In the genomic region with DNA sequence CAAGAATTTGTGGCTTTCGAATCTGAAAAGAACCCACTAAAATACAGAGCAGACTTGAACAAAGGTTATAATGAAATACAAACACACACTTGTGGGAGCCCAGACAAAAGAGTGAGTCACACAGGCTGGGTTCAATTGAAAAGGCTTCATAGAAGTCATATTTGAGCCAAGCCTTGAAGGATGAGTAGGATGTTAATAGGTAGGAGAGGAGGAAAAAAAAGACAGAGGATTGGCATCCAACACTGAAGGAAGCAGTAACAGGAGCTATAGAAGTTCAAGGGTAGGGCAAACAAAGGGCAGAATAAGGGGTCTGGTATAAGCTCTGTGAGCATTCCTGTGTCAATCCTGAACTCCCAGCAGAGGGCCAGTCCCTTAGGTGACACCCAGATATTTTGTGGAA, we compare ENCODE assay signal across 8 cellular contexts.
DNase-seq lines count a peak whose midpoint lies in the region; ATAC-seq and TF ChIP-seq lines count a peak whose summit lies in the region.

No MANE protein-coding gene starts in this region.

- H3F3A ChIP-seq in smooth muscle cell (ENCODE audit: low read depth): no peaks in the 10 kb centered on the region

- no peaks in the 10 kb centered on the region for H3K9me3 ChIP-seq in smooth muscle cell (replicated peaks; ENCODE audit: low read depth)

- no peaks in the 10 kb centered on the region for H3K4me1 ChIP-seq in smooth muscle cell (ENCODE audit: low read depth)

- H3K4me2 ChIP-seq in smooth muscle cell: no peak overlapping the region

- no peak for ATAC-seq in HG03097 (IDR thresholded peaks at IDR 0.05; ENCODE audit: low FRiP score, unreplicated experiment)

- H4K20me1 ChIP-seq in smooth muscle cell (ENCODE audit: low read depth): no peaks in the 10 kb centered on the region

- H2AFZ ChIP-seq in smooth muscle cell (ENCODE audit: low read depth): no peak overlapping the region

- no peak overlapping the region for H3K4me3 ChIP-seq in epithelial cell of proximal tubule (ENCODE audit: low read depth, low read length)
- no peak overlapping the region for H3K4me3 ChIP-seq in smooth muscle cell

- H3K9ac ChIP-seq in smooth muscle cell (ENCODE audit: low read depth): no peak overlapping the region

- peak overlapping the region; percentile 62 for H3K27ac ChIP-seq in smooth muscle cell (ENCODE audit: low read depth)

- H3K79me2 ChIP-seq in smooth muscle cell (ENCODE audit: low read depth): peaks cover 4% of the 10 kb centered on the region

- no peaks in the 10 kb centered on the region for H3K27me3 ChIP-seq in smooth muscle cell (ENCODE audit: low read depth)

- peak; percentile 9 to 19 for DNase-seq in SHP77 (lab: John Stamatoyannopoulos, UW)
- no peak for DNase-seq in SHP77 treated with DMSO at 0.1 percent for 48 hours (lab: John Stamatoyannopoulos, UW)
- peak; percentile 36 for DNase-seq in NCI-H774 (lab: John Stamatoyannopoulos, UW)
- DNase-seq in epithelial cell of proximal tubule (ENCODE audit: low read depth): no peak
- no peak for DNase-seq in smooth muscle cell (lab: John Stamatoyannopoulos, UW; ENCODE audit: unreplicated experiment)
- no peak for DNase-seq in ecto neural progenitor cell (ENCODE audit: low spot score)
- no peak for DNase-seq in GM13977 (ENCODE audit: low spot score)

- TF ChIP-seq CTCF in epithelial cell of proximal tubule (conservative IDR thresholded peaks at IDR 0.05; ENCODE audit: low read depth, low read length) (peak; percentile 20), smooth muscle cell (IDR thresholded peaks at IDR 0.05; ENCODE audit: borderline replicate concordance, insufficient read depth, poor library complexity, severe bottlenecking) (no peak), GM13977 (IDR thresholded peaks at IDR 0.05; ENCODE audit: extremely low read depth, insufficient read depth, missing control alignments) (no peak)

- in situ Hi-C loops in GM13977 (cut with MboI; ENCODE audit: low pct_unique_long_range_greater_than_20kb, low sequenced_read_pairs, unreplicated experiment): no loop called here

- H3K36me3 ChIP-seq in smooth muscle cell (ENCODE audit: low read depth): no peaks in the 10 kb centered on the region

- WGBS in smooth muscle cell (ENCODE audit: low lambda C conversion rate): 62% methylated on average over 1 of the region's 1 CpG

Comparison
In these comparisons a context has a peak if more than half of its experiments do, and no peak if none do; other contexts are left out.
1. DNase-seq: peak in SHP77 (2 of 2) and NCI-H774 (single experiment); none in SHP77 treated with DMSO at 0.1 percent for 48 hours (single experiment), epithelial cell of proximal tubule (single experiment), smooth muscle cell (single experiment), ecto neural progenitor cell (single experiment) and GM13977 (single experiment).